18 cellular contexts compared by ENCODE assay signal in genomic region chr19:29515233-29515619, GRCh38. TPM values are rescaled to one million over a fixed set of nuclear protein-coding genes. Genes with fewer than 3 reads are reported as not detected.
"Had no signal": no experiment of that assay in that cellular context is flagged by ENCODE, and none has a peak within 500 bp of the region (broad histone marks: within the 10 kb centered on the region; RNA-seq: fewer than 3 reads in every experiment).

No MANE protein-coding gene starts in this region.

- H3K36me3 Mint-ChIP-seq: activated naive CD4-positive, alpha-beta T cell treated with anti-CD3 and anti-CD28 coated beads, Interleukin-2, amount 10 ng/mL, durations not matched to agents 7 days and 5 days; T-cell had no signal

- ATAC-seq: left lobe of liver had no signal

- H3K9me3 Mint-ChIP-seq: activated naive CD4-positive, alpha-beta T cell treated with anti-CD3 and anti-CD28 coated beads, Interleukin-2, amount 10 ng/mL, durations not matched to agents 7 days and 5 days; T-cell had no signal

- H3K36me3 ChIP-seq: ascending aorta, suprapubic skin had no signal

- H3K9me3 ChIP-seq: ascending aorta, suprapubic skin had no signal

- H3K4me3 Mint-ChIP-seq: activated naive CD4-positive, alpha-beta T cell treated with anti-CD3 and anti-CD28 coated beads, Interleukin-2, amount 10 ng/mL, durations not matched to agents 7 days and 5 days; T-cell had no signal

- H3K27ac ChIP-seq: ascending aorta, parathyroid adenoma, suprapubic skin had no signal

- H3K4me1 Mint-ChIP-seq: activated naive CD4-positive, alpha-beta T cell treated with anti-CD3 and anti-CD28 coated beads, Interleukin-2, amount 10 ng/mL, durations not matched to agents 7 days and 5 days; T-cell had no signal

- FAIRE-seq: bronchial epithelial cell, colon had no signal

- H3K4me3 ChIP-seq: ascending aorta, suprapubic skin had no signal

- H3K27ac Mint-ChIP-seq: activated naive CD4-positive, alpha-beta T cell treated with anti-CD3 and anti-CD28 coated beads, Interleukin-2, amount 10 ng/mL, durations not matched to agents 7 days and 5 days; T-cell had no signal

- H3K4me1 ChIP-seq: ascending aorta, parathyroid adenoma, suprapubic skin had no signal

- H3K27me3 ChIP-seq: ascending aorta had no signal

- DNase-seq: activated CD4-positive, alpha-beta T cell treated with anti-CD3 and anti-CD28 coated beads, Interleukin-2, amount 50 U/mL, for 1 hour; activated naive CD4-positive, alpha-beta T cell treated with anti-CD3 and anti-CD28 coated beads, Interleukin-2, amount 10 ng/mL, durations not matched to agents 7 days and 5 days; activated T-cell treated with anti-CD3 and anti-CD28 coated beads for 4 hours; islet precursor cell; mesendoderm; retina; stimulated activated CD4-positive, alpha-beta T cell treated with anti-CD3 and anti-CD28 coated beads, Interleukin-2, amount 100 ng/mL, for 48 hours; stimulated activated naive CD4-positive, alpha-beta T cell treated with Interleukin-2 at 50 U/mL for 16 hours; T1000; trophoblast cell had no signal

RNA-seq across cellular contexts. Expression of gene VSTM2B, which starts 10.6 kb away (rescaled TPM):
- total RNA-seq: ascending aorta, bronchial epithelial cell, left lobe of liver, skeletal muscle tissue, suprapubic skin, T-cell had no signal
